1 cellular context compared by ENCODE assay signal in the genomic region with DNA sequence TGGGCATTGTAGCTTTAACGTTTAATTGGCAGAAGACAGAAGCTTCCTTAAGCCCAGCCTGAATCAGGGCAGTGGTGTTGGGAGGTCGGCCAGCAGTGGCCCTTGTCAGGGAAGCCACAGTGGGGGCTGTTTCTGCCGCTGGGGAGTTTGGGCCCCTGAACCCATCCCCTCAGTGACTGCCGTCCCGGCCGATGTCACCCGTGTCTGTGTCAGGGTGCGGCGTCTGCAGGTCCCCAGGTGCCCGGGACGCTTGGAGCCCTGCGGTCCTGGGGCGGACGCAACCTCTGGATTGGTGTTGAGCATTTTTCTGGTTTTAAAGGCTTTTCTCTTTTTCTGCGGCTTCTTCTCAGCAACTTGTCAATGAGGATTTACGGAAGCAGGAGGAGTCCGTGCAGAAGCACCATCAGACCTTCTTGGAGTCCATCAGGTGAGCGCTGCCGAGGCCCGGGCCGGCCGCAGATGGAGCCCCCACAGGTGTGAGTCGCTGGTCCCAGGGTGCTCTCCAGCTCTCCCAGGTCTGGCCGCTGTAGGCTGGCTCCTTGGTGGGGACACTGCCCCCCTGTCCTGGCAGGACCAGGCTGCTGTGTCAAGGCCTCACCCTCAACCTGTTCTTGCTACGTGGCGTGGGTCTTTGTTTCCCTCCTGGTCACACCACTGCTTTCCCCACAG.
TF ChIP-seq lines count a peak whose summit lies in the region.

No MANE protein-coding gene starts in this region.

TF ChIP-seq in H1, 55 proteins besides CTCF, POLR2A, EP300 and RAD21:
- no peak for TF ChIP-seq SP2 (IDR thresholded peaks at IDR 0.05; ENCODE audit: low read length)
- no peak for TF ChIP-seq SIRT6 (IDR thresholded peaks at IDR 0.05; ENCODE audit: low read length)
- TF ChIP-seq TAF7 (optimal IDR thresholded peaks at IDR 0.05; ENCODE audit: borderline replicate concordance, low read depth, low read length) = no peak
- no peak for TF ChIP-seq CTBP2 (IDR thresholded peaks at IDR 0.05; ENCODE audit: borderline replicate concordance, insufficient read depth, insufficient read length, low read length)
- TF ChIP-seq RFX5 (IDR thresholded peaks at IDR 0.05; ENCODE audit: borderline replicate concordance, low read depth, low read length) = no peak
- TF ChIP-seq CREB1 (IDR thresholded peaks at IDR 0.05) = no peak
- TF ChIP-seq BRCA1 (IDR thresholded peaks at IDR 0.05; ENCODE audit: low read depth, low read length) = no peak
- TF ChIP-seq CBX8 (IDR thresholded peaks at IDR 0.05; ENCODE audit: borderline replicate concordance, low read depth, low read length) = no peak
- TF ChIP-seq, protein P1, sequence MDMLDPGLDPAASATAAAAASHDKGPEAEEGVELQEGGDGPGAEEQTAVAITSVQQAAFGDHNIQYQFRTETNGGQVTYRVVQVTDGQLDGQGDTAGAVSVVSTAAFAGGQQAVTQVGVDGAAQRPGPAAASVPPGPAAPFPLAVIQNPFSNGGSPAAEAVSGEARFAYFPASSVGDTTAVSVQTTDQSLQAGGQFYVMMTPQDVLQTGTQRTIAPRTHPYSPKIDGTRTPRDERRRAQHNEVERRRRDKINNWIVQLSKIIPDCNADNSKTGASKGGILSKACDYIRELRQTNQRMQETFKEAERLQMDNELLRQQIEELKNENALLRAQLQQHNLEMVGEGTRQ (IDR thresholded peaks at IDR 0.05; ENCODE audit: low read length) = no peak
- no peak for TF ChIP-seq SUZ12 (IDR thresholded peaks at IDR 0.05; ENCODE audit: low read length)
- TF ChIP-seq CHD1 (IDR thresholded peaks at IDR 0.05; ENCODE audit: low read depth, low read length) = no peak
- TF ChIP-seq NANOG (IDR thresholded peaks at IDR 0.05; ENCODE audit: insufficient read depth, low read depth, low read length, poor library complexity, severe bottlenecking) = no peak
- no peak for TF ChIP-seq FOSL1 (IDR thresholded peaks at IDR 0.05; ENCODE audit: insufficient read depth, low read depth, low read length)
TF ChIP-seq in H1: peak in this region for 0.
